14 cellular contexts compared by ENCODE assay signal in genomic region chr7:56115852-56116538, GRCh38. TPM values are rescaled to one million over a fixed set of nuclear protein-coding genes. Genes with fewer than 3 reads are reported as not detected.
DNase-seq lines count a peak whose midpoint lies in the region; ATAC-seq, FAIRE-seq and TF ChIP-seq lines count a peak whose summit lies in the region.
"Had no signal": no experiment of that assay in that cellular context is flagged by ENCODE, and none has a peak within 500 bp of the region (broad histone marks: within the 10 kb centered on the region; RNA-seq: fewer than 3 reads in every experiment).

TSS of gene NUPR2 (minus strand) at chr7:56116417. CDS start at chr7:56116314, 103 bp downstream.

- ATAC-seq in left lung (peak; percentile 88), upper lobe of left lung (ENCODE audit: low FRiP score in 2 of 2) (peak; percentile 38 to 74), HG03469 (IDR thresholded peaks at IDR 0.05; ENCODE audit: unreplicated experiment) (no peak)
- ATAC-seq: activated CD8-positive, alpha-beta memory T cell treated with anti-CD3 and anti-CD28 coated beads, Interleukin-2, amount 10 ng/mL, durations not matched to agents 7 days and 5 days had no signal

- H2AFZ ChIP-seq in astrocyte (ENCODE audit: low read depth, low read length) = peak within 1 kb of the TSS; percentile 10

- intact Hi-C loops in breast epithelium (cut with DNase I; ENCODE audit: low total_unique reads) (no loop called here), MCF 10A (cut with micrococcal nuclease) (no loop called here), left lung (cut with DNase I) (no loop called here)

- H3K27me3 ChIP-seq in breast epithelium (peaks cover 0 to 7% of the 10 kb centered on the region in 2 donors), astrocyte (ENCODE audit: insufficient read depth, low read length) (peaks cover 2% of the 10 kb centered on the region), left lung (peaks cover 8 to 38% of the 10 kb centered on the region in 2 donors), upper lobe of left lung (peaks cover 0 to 6% (median 0%) of the 10 kb centered on the region in 4 donors)

- H3K27ac ChIP-seq in breast epithelium = peak within 1 kb of the TSS in 1 of 2 donors; percentile 74
- H3K27ac ChIP-seq in astrocyte (ENCODE audit: low read depth, low read length) = no peak within 1 kb of the TSS
- H3K27ac ChIP-seq in left lung = no peak within 1 kb of the TSS
- H3K27ac ChIP-seq in upper lobe of left lung = no peak within 1 kb of the TSS

- H3K4me2 ChIP-seq in astrocyte (ENCODE audit: low read length) = no peak within 1 kb of the TSS

- H3K9me3 ChIP-seq in breast epithelium (no peaks in the 10 kb centered on the region), astrocyte (ENCODE audit: insufficient read depth, low read depth, low read length) (no peaks in the 10 kb centered on the region), left lung (no peaks in the 10 kb centered on the region), upper lobe of left lung (no peaks in the 10 kb centered on the region)

- H3K36me3 Mint-ChIP-seq in MCF 10A (ENCODE audit: insufficient read depth, unreplicated experiment) (no peaks in the 10 kb centered on the region), astrocyte (ENCODE audit: low read depth, unreplicated experiment) (no peaks in the 10 kb centered on the region)
- H3K36me3 Mint-ChIP-seq: activated CD8-positive, alpha-beta memory T cell treated with anti-CD3 and anti-CD28 coated beads, Interleukin-2, amount 10 ng/mL, durations not matched to agents 7 days and 5 days had no signal

- FAIRE-seq in astrocyte (lab: Jason Lieb, UNC) = no peak

- no peak for TF ChIP-seq POLR2A in breast epithelium (IDR thresholded peaks at IDR 0.05)
- no peak for TF ChIP-seq POLR2A in upper lobe of left lung (IDR thresholded peaks at IDR 0.05)

- no peaks in the 10 kb centered on the region for H4K20me1 ChIP-seq in astrocyte (ENCODE audit: insufficient read depth, low read length)

- H3K36me3 ChIP-seq in breast epithelium (no peaks in the 10 kb centered on the region), astrocyte (ENCODE audit: insufficient read depth, low read length) (no peaks in the 10 kb centered on the region), left lung (no peaks in the 10 kb centered on the region), upper lobe of left lung (no peaks in the 10 kb centered on the region)

- TF ChIP-seq CTCF in breast epithelium (IDR thresholded peaks at IDR 0.05) (no peak), MCF 10A (IDR thresholded peaks at IDR 0.05; ENCODE audit: unreplicated experiment) (no peak), astrocyte (IDR thresholded peaks at IDR 0.05; ENCODE audit: insufficient read depth, low read depth, low read length) (no peak), left lung (IDR thresholded peaks at IDR 0.05) (no peak), upper lobe of left lung (IDR thresholded peaks at IDR 0.05) (peak in 1 of 6 experiments; percentile 8)

- H3K4me1 Mint-ChIP-seq in MCF 10A (ENCODE audit: insufficient read depth, unreplicated experiment) (no peaks in the 10 kb centered on the region), astrocyte (ENCODE audit: low read depth, unreplicated experiment) (no peaks in the 10 kb centered on the region)
- H3K4me1 Mint-ChIP-seq: activated CD8-positive, alpha-beta memory T cell treated with anti-CD3 and anti-CD28 coated beads, Interleukin-2, amount 10 ng/mL, durations not matched to agents 7 days and 5 days had no signal

- peak in 1 of 2 donors; percentile 65 for DNase-seq in breast epithelium (ENCODE audit: low spot score in 2 of 2)
- DNase-seq in MCF 10A (ENCODE audit: unreplicated experiment) = no peak
- no peak for DNase-seq in astrocyte (ENCODE audit: low read depth)
- peak in 1 of 2 donors; percentile 79 for DNase-seq in left lung
- DNase-seq in upper lobe of left lung = peak; percentile 25 to 80
- no peak for DNase-seq in NCI-H1105 (lab: John Stamatoyannopoulos, UW)
- no peak for DNase-seq in AG08395 (ENCODE audit: low spot score)
- DNase-seq: activated CD8-positive, alpha-beta memory T cell treated with anti-CD3 and anti-CD28 coated beads, Interleukin-2, amount 10 ng/mL, durations not matched to agents 7 days and 5 days; cortex of kidney; EL; NCI-H1105 treated with DMSO at 0.1 percent for 48 hours; NCI-H526 treated with DMSO at 0.1 percent for 48 hours had no signal

- WGBS in upper lobe of left lung, 2 donors = 11 to 12% methylated on average over 24 to 46 of the region's 65 CpGs

- H3K27ac Mint-ChIP-seq in MCF 10A (ENCODE audit: low read depth, unreplicated experiment) (no peak within 1 kb of the TSS), astrocyte (ENCODE audit: unreplicated experiment) (no peak within 1 kb of the TSS)
- H3K27ac Mint-ChIP-seq: activated CD8-positive, alpha-beta memory T cell treated with anti-CD3 and anti-CD28 coated beads, Interleukin-2, amount 10 ng/mL, durations not matched to agents 7 days and 5 days had no signal

- H3K4me3 Mint-ChIP-seq in MCF 10A (ENCODE audit: unreplicated experiment) (no peak within 1 kb of the TSS), astrocyte (ENCODE audit: unreplicated experiment) (no peak within 1 kb of the TSS)
- H3K4me3 Mint-ChIP-seq: activated CD8-positive, alpha-beta memory T cell treated with anti-CD3 and anti-CD28 coated beads, Interleukin-2, amount 10 ng/mL, durations not matched to agents 7 days and 5 days had no signal

- TF ChIP-seq EP300 in upper lobe of left lung (IDR thresholded peaks at IDR 0.05) = no peak

- no peak within 1 kb of the TSS for H3K9ac ChIP-seq in astrocyte (ENCODE audit: low read length)

- no peaks in the 10 kb centered on the region for H3K4me1 ChIP-seq in breast epithelium
- H3K4me1 ChIP-seq in astrocyte (ENCODE audit: insufficient read depth, low read length) = no peaks in the 10 kb centered on the region
- H3K4me1 ChIP-seq in left lung = no peaks in the 10 kb centered on the region
- H3K4me1 ChIP-seq in upper lobe of left lung = peaks cover 0 to 7% (median 0%) of the 10 kb centered on the region in 4 donors

- H3K4me3 ChIP-seq in breast epithelium = peak within 1 kb of the TSS in 2 of 3 donors; percentile 55 to 60
- H3K4me3 ChIP-seq in astrocyte (ENCODE audit: insufficient read depth, low read depth, low read length) = no peak within 1 kb of the TSS
- H3K4me3 ChIP-seq in left lung = no peak within 1 kb of the TSS
- H3K4me3 ChIP-seq in upper lobe of left lung = peak within 1 kb of the TSS in 3 of 4 donors; percentile 32 to 40 (median 40)

- H3K9me3 Mint-ChIP-seq in MCF 10A (ENCODE audit: unreplicated experiment) = peaks cover under 1% of the 10 kb centered on the region
- H3K9me3 Mint-ChIP-seq in astrocyte (ENCODE audit: unreplicated experiment) = peaks cover 3% of the 10 kb centered on the region

- CTCF ChIA-PET in MCF 10A (lab: Yijun Ruan, JAX) = interaction anchor here (0.7 kb wide), 1 partner anchor 688 kb away, joined by 3 read pairs; no protein-coding TSS in a partner anchor

- POLR2A ChIA-PET in MCF 10A (lab: Yijun Ruan, JAX) = no interaction called here

- BruUV-seq in MCF 10A (replicated peaks; lab: Mats Ljungman, UMichigan) = no TSS peak

- H3K79me2 ChIP-seq in astrocyte (ENCODE audit: insufficient read depth, low read length) = no peaks in the 10 kb centered on the region

- H3K27me3 Mint-ChIP-seq in MCF 10A (ENCODE audit: insufficient read depth, unreplicated experiment) (no peaks in the 10 kb centered on the region), astrocyte (ENCODE audit: low read depth, unreplicated experiment) (no peaks in the 10 kb centered on the region)

RNA-seq across cellular contexts. Expression of gene NUPR2, which starts in this region (rescaled TPM):
- total RNA-seq in breast epithelium (10 to 100 TPM in 1 of 3 donors, 1 to 10 TPM in 1, not detected in 1; 5.2 to 10.1 TPM), MCF 10A (2022) (not detected in 2 replicates), astrocyte (not detected in 2 replicates), left lung (1 to 10 TPM in 1 of 2 donors, under 1 TPM in 1; 0.99 to 4.6 TPM), upper lobe of left lung (1 to 10 TPM in 4 of 6 donors, under 1 TPM in 1, not detected in 1; 0.89 to 9.1 (median 1.4) TPM)
- total RNA-seq: activated CD8-positive, alpha-beta memory T cell treated with anti-CD3 and anti-CD28 coated beads, Interleukin-2, amount 10 ng/mL, durations not matched to agents 7 days and 5 days; SK-MEL-5 had no signal

Comparison
In these comparisons a context has a peak if more than half of its experiments do, and no peak if none do; other contexts are left out.
1. DNase-seq: peak in upper lobe of left lung (2 of 2); none in MCF 10A (single experiment), astrocyte (single experiment), NCI-H1105 (single experiment) and AG08395 (single experiment).
2. H3K4me3 ChIP-seq: peak in breast epithelium (2 of 3) and upper lobe of left lung (3 of 4); none in astrocyte (single experiment) and left lung (0 of 2).